In genomic region chr2:212424090-212424489, GRCh38 we compare ENCODE assay signal across 26 cellular contexts.
DNase-seq lines count a peak whose midpoint lies in the region; ATAC-seq, FAIRE-seq and TF ChIP-seq lines count a peak whose summit lies in the region.
"Had no signal": no experiment of that assay in that cellular context is flagged by ENCODE, and none has a peak within 500 bp of the region (broad histone marks: within the 10 kb centered on the region; RNA-seq: fewer than 3 reads in every experiment).

No MANE protein-coding gene starts in this region.

- H4K20me1 ChIP-seq in endothelial cell of umbilical vein (replicated peaks; ENCODE audit: control insufficient read depth, extremely low read depth, insufficient read depth, low read length): no peaks in the 10 kb centered on the region

- no peak overlapping the region for H2AFZ ChIP-seq in endothelial cell of umbilical vein (ENCODE audit: low read depth, low read length)

- no peak for TF ChIP-seq CTCF in endothelial cell of umbilical vein (IDR thresholded peaks at IDR 0.05; ENCODE audit: extremely low read depth in 1 of 2, insufficient read depth in 1 of 2, low read depth in 1 of 2, low read length in 2 of 2)
- TF ChIP-seq CTCF in sigmoid colon (IDR thresholded peaks at IDR 0.05): no peak

- FAIRE-seq in endothelial cell of umbilical vein (lab: Jason Lieb, UNC) (no peak), urothelium cell line (lab: Jason Lieb, UNC) (no peak)
- FAIRE-seq: pancreas had no signal

- H3K4me1 ChIP-seq in endothelial cell of umbilical vein (ENCODE audit: control insufficient read depth, extremely low read depth, insufficient read depth, low read length) (no peaks in the 10 kb centered on the region), sigmoid colon (no peaks in the 10 kb centered on the region)
- H3K4me1 ChIP-seq: body of pancreas had no signal

- H3K9me1 ChIP-seq in endothelial cell of umbilical vein (replicated peaks; ENCODE audit: control insufficient read depth, extremely low read depth, insufficient read depth, low read length): no peaks in the 10 kb centered on the region

- no peak overlapping the region for H3K4me2 ChIP-seq in endothelial cell of umbilical vein (ENCODE audit: insufficient read depth, low read length)

- no peak overlapping the region for H3K27ac ChIP-seq in endothelial cell of umbilical vein (ENCODE audit: insufficient read depth, low read depth, low read length)
- H3K27ac ChIP-seq in sigmoid colon: no peak overlapping the region
- H3K27ac ChIP-seq in caudate nucleus (ENCODE audit: low read depth, low read length): no peak overlapping the region
- H3K27ac ChIP-seq: body of pancreas, pancreas, WERI-Rb-1 had no signal

- H3K27me3 ChIP-seq in endothelial cell of umbilical vein (ENCODE audit: control insufficient read depth in 2 of 2, insufficient read depth in 2 of 2, low read length in 2 of 2) (no peaks in the 10 kb centered on the region), sigmoid colon (no peaks in the 10 kb centered on the region)
- H3K27me3 ChIP-seq: body of pancreas, pancreas had no signal

- POLR2A ChIA-PET in endothelial cell of umbilical vein (lab: Charles Lee): no interaction called here

- no peak for TF ChIP-seq EP300 in sigmoid colon (IDR thresholded peaks at IDR 0.05)

- dilution Hi-C loops in endothelial cell of umbilical vein (cut with MboI; ENCODE audit: extremely low pct_ligation_motif_present, low sequenced_read_pairs): no loop called here

- CTCF ChIA-PET in endothelial cell of umbilical vein (lab: Charles Lee): interaction anchor here (0.8 to 0.9 kb wide), 2 partner anchors 15 to 25 kb away, joined by 3 to 4 read pairs; no protein-coding TSS in a partner anchor

- H3K9ac ChIP-seq in endothelial cell of umbilical vein (replicated peaks; ENCODE audit: extremely low read depth, insufficient read depth, low read length): no peak overlapping the region

- intact Hi-C loops in endothelial cell of umbilical vein (cut with micrococcal nuclease): no loop called here
- intact Hi-C loops in sigmoid colon (cut with DNase I): no loop called here

- H3K4me3 ChIP-seq in endothelial cell of umbilical vein (replicated peaks in 1 of 3; ENCODE audit: insufficient read depth in 1 of 3, low read depth in 1 of 3, low read length in 3 of 3) (no peak overlapping the region), sigmoid colon (no peak overlapping the region)
- H3K4me3 ChIP-seq: body of pancreas, lung, pancreas had no signal

- no peaks in the 10 kb centered on the region for H3K79me2 ChIP-seq in endothelial cell of umbilical vein (ENCODE audit: control insufficient read depth, insufficient read depth, low read length)

- H3K36me3 ChIP-seq in endothelial cell of umbilical vein (ENCODE audit: control insufficient read depth in 2 of 2, extremely low read depth in 1 of 2, insufficient read depth in 2 of 2, low read length in 2 of 2): no peaks in the 10 kb centered on the region
- no peaks in the 10 kb centered on the region for H3K36me3 ChIP-seq in sigmoid colon
- H3K36me3 ChIP-seq: pancreas, WERI-Rb-1 had no signal

- H3K9me3 ChIP-seq in endothelial cell of umbilical vein (replicated peaks; ENCODE audit: control insufficient read depth, insufficient read depth, low read length): no peaks in the 10 kb centered on the region
- no peaks in the 10 kb centered on the region for H3K9me3 ChIP-seq in sigmoid colon
- H3K9me3 ChIP-seq: body of pancreas, pancreas had no signal

- TF ChIP-seq POLR2A in endothelial cell of umbilical vein (IDR thresholded peaks at IDR 0.05; ENCODE audit: low read depth, low read length): no peak
- no peak for TF ChIP-seq POLR2A in sigmoid colon (IDR thresholded peaks at IDR 0.05)

- DNase-seq in ELR (ENCODE audit: low read depth): peak; percentile 59
- DNase-seq in NCI-H226: peak; percentile 16
- DNase-seq in endothelial cell of umbilical vein (ENCODE audit: low read depth, low spot score): no peak
- peak; percentile 27 for DNase-seq in urothelium cell line (ENCODE audit: low spot score)
- no peak for DNase-seq in sigmoid colon
- no peak for DNase-seq in caudate nucleus (lab: John Stamatoyannopoulos, UW)
- DNase-seq: activated CD4-positive, alpha-beta T cell treated with anti-CD3 and anti-CD28 coated beads for 48 hours; activated naive CD4-positive, alpha-beta T cell; activated T-cell treated with anti-CD3 and anti-CD28 coated beads, Interleukin-2, amount 50 U/mL, for 48 hours; body of pancreas; CD4-positive, CD25-positive, alpha-beta regulatory T cell; GDM1; KG1; kidney glomerular epithelial cell; NCI-H146; NCI-H510A; pancreas; right cardiac atrium; SHP77 treated with DMSO at 0.1 percent for 48 hours; stimulated activated CD4-positive, alpha-beta T cell treated with anti-CD3 and anti-CD28 coated beads, Interleukin-12 subunit alpha, Interleukin-12 subunit beta, amount 100 ng/mL, for 4 hours; stimulated activated CD4-positive, alpha-beta T cell treated with anti-CD3 and anti-CD28 coated beads, Interleukin-4, amount 100 ng/mL, for 24 hours; T1000; WERI-Rb-1 had no signal

- BruUV-seq in endothelial cell of umbilical vein (replicated peaks; lab: Mats Ljungman, UMichigan): no TSS peak

- no peak for ATAC-seq in SK-N-SH treated with all-trans-retinoic acid at 6 μM for 48 hours
- ATAC-seq: body of pancreas; pancreas; right cardiac atrium; stimulated activated effector memory CD8-positive, alpha-beta T cell treated with anti-CD3 and anti-CD28 coated beads, Interleukin-12 subunit alpha, Interleukin-12 subunit beta, amount 100 ng/mL, for 72 hours had no signal

TF ChIP-seq in endothelial cell of umbilical vein, 7 proteins besides CTCF, POLR2A, EP300 and RAD21:
- TF ChIP-seq MAX (IDR thresholded peaks at IDR 0.05; ENCODE audit: insufficient read depth, insufficient read length) (no peak), FOS (IDR thresholded peaks at IDR 0.05; ENCODE audit: borderline replicate concordance, insufficient read depth, low read length) (peak; percentile 36)

TF ChIP-seq in SK-N-SH treated with all-trans-retinoic acid at 6 μM for 48 hours, 23 proteins besides CTCF, POLR2A, EP300 and RAD21:
- TF ChIP-seq ESRRG (CRISPR knock-in tag; IDR thresholded peaks at IDR 0.05) (no peak), ZNF8 (CRISPR knock-in tag; IDR thresholded peaks at IDR 0.05) (no peak)

Comparison
In these comparisons a context has a peak if more than half of its experiments do, and no peak if none do; other contexts are left out.
1. DNase-seq: peak in ELR (single experiment), NCI-H226 (single experiment) and urothelium cell line (single experiment); none in endothelial cell of umbilical vein (single experiment), sigmoid colon (single experiment) and caudate nucleus (0 of 61).